Comparison of ENCODE assay signal across 16 cellular contexts in genomic region chr6:166866839-166867637, GRCh38.
DNase-seq lines count a peak whose midpoint lies in the region; ATAC-seq lines count a peak whose summit lies in the region.
"Had no signal": no experiment of that assay in that cellular context is flagged by ENCODE, and none has a peak within 500 bp of the region (broad histone marks: within the 10 kb centered on the region; RNA-seq: fewer than 3 reads in every experiment).

No MANE protein-coding gene starts in this region.

- no peak for ATAC-seq in HG03460 (IDR thresholded peaks at IDR 0.05; ENCODE audit: unreplicated experiment)
- ATAC-seq: HCT116, PC-3 had no signal

- peak overlapping the region; percentile 70 for H3K27ac ChIP-seq in caudate nucleus (ENCODE audit: low read depth, low read length)

- peak in 8 of 14 donors; percentile 6 to 69 (median 28) for DNase-seq in C1 segment of cervical spinal cord (lab: John Stamatoyannopoulos, UW)
- peak; percentile 60 for DNase-seq in NCI-H1092 (lab: John Stamatoyannopoulos, UW)
- peak in 15 of 61 donors; percentile 12 to 87 (median 37) for DNase-seq in caudate nucleus (lab: John Stamatoyannopoulos, UW)
- peak; percentile 63 for DNase-seq in midbrain (lab: John Stamatoyannopoulos, UW)
- no peak for DNase-seq in activated CD8-positive, alpha-beta memory T cell treated with anti-CD3 and anti-CD28 coated beads for 24 hours
- no peak for DNase-seq in NCI-H1930 (lab: John Stamatoyannopoulos, UW)
- no peak for DNase-seq in NCI-H1694 treated with DMSO at 0.1 percent for 48 hours (lab: John Stamatoyannopoulos, UW)
- DNase-seq: COR-L47; KG1; NCI-H1694; NCI-H526 treated with DMSO at 0.1 percent for 48 hours; NK-92 treated with Interleukin-12 subunit alpha and Interleukin-12 subunit beta, amount 100 ng/mL, for 24 hours; PC-3; SW 1271 had no signal

Comparison
In these comparisons a context has a peak if more than half of its experiments do, and no peak if none do; other contexts are left out.
1. DNase-seq: peak in C1 segment of cervical spinal cord (8 of 14), NCI-H1092 (single experiment) and midbrain (single experiment); none in activated CD8-positive, alpha-beta memory T cell treated with anti-CD3 and anti-CD28 coated beads for 24 hours (single experiment), NCI-H1930 (0 of 2) and NCI-H1694 treated with DMSO at 0.1 percent for 48 hours (single experiment).